ENCODE assay signal across 31 cellular contexts in the genomic region with DNA sequence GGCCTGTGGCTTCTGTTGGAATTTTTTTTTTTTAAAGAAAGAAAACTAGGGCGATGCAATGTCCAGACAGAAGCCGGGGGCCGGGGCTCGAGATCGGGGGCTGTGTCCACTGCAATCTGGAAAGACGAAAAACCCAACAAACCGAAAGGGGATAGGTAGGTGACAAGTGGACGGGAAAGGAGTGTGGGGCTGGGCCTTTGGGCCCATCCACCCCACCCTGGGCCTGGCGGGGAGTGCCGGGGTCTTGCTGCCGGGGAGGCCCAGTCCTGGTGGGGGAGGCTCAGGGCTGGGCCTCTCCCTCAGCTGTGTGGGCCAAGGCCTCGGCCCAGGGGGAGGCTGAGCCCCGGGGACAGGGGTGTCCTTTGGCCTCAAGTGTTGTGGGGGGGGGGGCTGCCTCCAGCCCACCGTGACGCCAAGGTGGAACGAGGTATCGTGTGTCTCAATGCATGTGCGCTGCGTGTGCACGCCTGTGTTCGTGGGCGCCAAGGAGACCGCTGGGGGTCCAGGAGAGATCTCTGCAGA. TPM values are rescaled to one million over a fixed set of nuclear protein-coding genes. Genes with fewer than 3 reads are reported as not detected.
DNase-seq lines count a peak whose midpoint lies in the region; ATAC-seq and TF ChIP-seq lines count a peak whose summit lies in the region.
"Had no signal": no experiment of that assay in that cellular context is flagged by ENCODE, and none has a peak within 500 bp of the region (broad histone marks: within the 10 kb centered on the region; RNA-seq: fewer than 3 reads in every experiment).

No MANE protein-coding gene starts in this region.

- H3K27ac ChIP-seq in right atrium auricular region: no peak overlapping the region
- H3K27ac ChIP-seq: BLaER1 treated with 17β-estradiol and CSF1 and Interleukin-3, amounts not matched to agents 10 nM and 100 nM; GM23248; spleen; thoracic aorta; vagina had no signal

- H3K4me1 Mint-ChIP-seq in IgD-negative memory B cell: peaks cover 5 to 8% (median 5%) of the 10 kb centered on the region in 3 donors
- H3K4me1 Mint-ChIP-seq in chondrocyte (ENCODE audit: low read depth): peaks cover 5% of the 10 kb centered on the region
- peaks cover 13% of the 10 kb centered on the region for H3K4me1 Mint-ChIP-seq in neural crest cell
- no peaks in the 10 kb centered on the region for H3K4me1 Mint-ChIP-seq in T-helper 2 cell treated with Interferon-gamma antibody and Interleukin-4, amounts not matched to agents 5 μg/mL and 100 μg/mL, for 36 hours (ENCODE audit: low read depth)
- H3K4me1 Mint-ChIP-seq: activated naive CD8-positive, alpha-beta T cell treated with anti-CD3 and anti-CD28 coated beads for 36 hours; central memory CD8-positive, alpha-beta T cell; stimulated activated effector memory CD8-positive, alpha-beta T cell treated with anti-CD3 and anti-CD28 coated beads, Interleukin-12 subunit alpha, Interleukin-12 subunit beta, amount 100 ng/mL, for 72 hours had no signal

- no peaks in the 10 kb centered on the region for H3K9me3 ChIP-seq in ES-I3 (ENCODE audit: control insufficient read depth, insufficient read depth, low read length)
- no peaks in the 10 kb centered on the region for H3K9me3 ChIP-seq in right atrium auricular region
- H3K9me3 ChIP-seq: BLaER1 treated with 17β-estradiol and CSF1 and Interleukin-3, amounts not matched to agents 10 nM and 100 nM; Caco-2; heart left ventricle; spleen; thoracic aorta; vagina had no signal

- H3K27me3 Mint-ChIP-seq in IgD-negative memory B cell (peaks cover 2% of the 10 kb centered on the region), chondrocyte (ENCODE audit: low read depth) (no peaks in the 10 kb centered on the region), neural crest cell (ENCODE audit: low read depth) (no peaks in the 10 kb centered on the region)
- no peaks in the 10 kb centered on the region for H3K27me3 Mint-ChIP-seq in T-helper 2 cell treated with Interferon-gamma antibody and Interleukin-4, amounts not matched to agents 5 μg/mL and 100 μg/mL, for 36 hours (ENCODE audit: low read depth)

- no peak for ATAC-seq in HG03378 (IDR thresholded peaks at IDR 0.05; ENCODE audit: unreplicated experiment)
- ATAC-seq: left cardiac atrium; stimulated activated effector memory CD8-positive, alpha-beta T cell treated with anti-CD3 and anti-CD28 coated beads, Interleukin-12 subunit alpha, Interleukin-12 subunit beta, amount 100 ng/mL, for 72 hours had no signal

- peak overlapping the region in 2 of 4 donors; percentile 69 to 72 for H3K4me3 Mint-ChIP-seq in IgD-negative memory B cell
- no peak overlapping the region for H3K4me3 Mint-ChIP-seq in chondrocyte (ENCODE audit: unreplicated experiment)
- H3K4me3 Mint-ChIP-seq in neural crest cell: peak overlapping the region; percentile 44
- no peak overlapping the region for H3K4me3 Mint-ChIP-seq in T-helper 2 cell treated with Interferon-gamma antibody and Interleukin-4, amounts not matched to agents 5 μg/mL and 100 μg/mL, for 36 hours
- H3K4me3 Mint-ChIP-seq: activated naive CD8-positive, alpha-beta T cell treated with anti-CD3 and anti-CD28 coated beads for 36 hours; central memory CD8-positive, alpha-beta T cell; stimulated activated effector memory CD8-positive, alpha-beta T cell treated with anti-CD3 and anti-CD28 coated beads, Interleukin-12 subunit alpha, Interleukin-12 subunit beta, amount 100 ng/mL, for 72 hours had no signal

- H3K27me3 ChIP-seq in right atrium auricular region: no peaks in the 10 kb centered on the region
- H3K27me3 ChIP-seq: BLaER1 treated with 17β-estradiol and CSF1 and Interleukin-3, amounts not matched to agents 10 nM and 100 nM; vagina had no signal

- no peaks in the 10 kb centered on the region for H3K36me3 Mint-ChIP-seq in IgD-negative memory B cell
- H3K36me3 Mint-ChIP-seq in chondrocyte (ENCODE audit: low read depth): peaks cover 6% of the 10 kb centered on the region
- H3K36me3 Mint-ChIP-seq in neural crest cell (ENCODE audit: low read depth): no peaks in the 10 kb centered on the region
- peaks cover 5% of the 10 kb centered on the region for H3K36me3 Mint-ChIP-seq in T-helper 2 cell treated with Interferon-gamma antibody and Interleukin-4, amounts not matched to agents 5 μg/mL and 100 μg/mL, for 36 hours (ENCODE audit: low read depth)

- TF ChIP-seq CTCF in chondrocyte (IDR thresholded peaks at IDR 0.05) (peak; percentile 26), neural crest cell (conservative IDR thresholded peaks at IDR 0.05) (no peak), right atrium auricular region (IDR thresholded peaks at IDR 0.05) (no peak)

- DNase-seq in chondrocyte (ENCODE audit: low spot score) (no peak), neural crest cell (ENCODE audit: low read depth, low spot score) (no peak), NCI-H1436 (lab: John Stamatoyannopoulos, UW) (no peak), right atrium auricular region (ENCODE audit: low spot score) (no peak)
- DNase-seq in T-helper 2 cell treated with Interferon-gamma antibody and Interleukin-4, amounts not matched to agents 5 μg/mL and 100 μg/mL, for 36 hours (ENCODE audit: low spot score): no peak
- DNase-seq: activated CD4-positive, alpha-beta T cell treated with anti-CD3 and anti-CD28 coated beads, Interleukin-2, amount 50 U/mL, for 48 hours; activated CD4-positive, CD25-positive, alpha-beta regulatory T cell; activated CD8-positive, alpha-beta memory T cell treated with anti-CD3 and anti-CD28 coated beads, Interleukin-2, amount 50 U/mL, for 48 hours; activated naive CD8-positive, alpha-beta T cell treated with anti-CD3 and anti-CD28 coated beads for 36 hours; Caco-2; GM23248; heart left ventricle; left cardiac atrium; mesendoderm; NCI-H1048; NCI-H187; spleen; stimulated activated CD4-positive, alpha-beta T cell treated with anti-CD3 and anti-CD28 coated beads, Interleukin-2, amount 100 ng/mL, for 48 hours; T1000 had no signal

- peak overlapping the region; percentile 36 for H3K9ac ChIP-seq in ES-I3 (ENCODE audit: low read depth, low read length)
- H3K9ac ChIP-seq: BLaER1 treated with 17β-estradiol and CSF1 and Interleukin-3, amounts not matched to agents 10 nM and 100 nM; GM23248 had no signal

- H3K36me3 ChIP-seq in ES-I3 (ENCODE audit: insufficient read depth, low read length) (no peaks in the 10 kb centered on the region), right atrium auricular region (peaks cover 14% of the 10 kb centered on the region)

- no peak overlapping the region for H3K4me3 ChIP-seq in right atrium auricular region
- H3K4me3 ChIP-seq: BLaER1 treated with 17β-estradiol and CSF1 and Interleukin-3, amounts not matched to agents 10 nM and 100 nM; GM23248; spleen; thoracic aorta; vagina had no signal

- peaks cover 12% of the 10 kb centered on the region; the same call in 1 of the 2 replicates for H3K4me1 ChIP-seq in ES-I3 (ENCODE audit: insufficient read depth, low read length)
- peaks cover 0 to 8% of the 10 kb centered on the region in 2 donors for H3K4me1 ChIP-seq in right atrium auricular region
- H3K4me1 ChIP-seq: Caco-2, vagina had no signal

- peak overlapping the region; percentile 45 to 53 (median 50) for H3K27ac Mint-ChIP-seq in IgD-negative memory B cell
- H3K27ac Mint-ChIP-seq in chondrocyte (ENCODE audit: unreplicated experiment): no peak overlapping the region
- H3K27ac Mint-ChIP-seq in neural crest cell (ENCODE audit: unreplicated experiment): no peak overlapping the region
- H3K27ac Mint-ChIP-seq in T-helper 2 cell treated with Interferon-gamma antibody and Interleukin-4, amounts not matched to agents 5 μg/mL and 100 μg/mL, for 36 hours: no peak overlapping the region
- H3K27ac Mint-ChIP-seq: activated naive CD8-positive, alpha-beta T cell treated with anti-CD3 and anti-CD28 coated beads for 36 hours; stimulated activated effector memory CD8-positive, alpha-beta T cell treated with anti-CD3 and anti-CD28 coated beads, Interleukin-12 subunit alpha, Interleukin-12 subunit beta, amount 100 ng/mL, for 72 hours had no signal

- H3K9me3 Mint-ChIP-seq in IgD-negative memory B cell: no peaks in the 10 kb centered on the region
- no peaks in the 10 kb centered on the region for H3K9me3 Mint-ChIP-seq in chondrocyte (ENCODE audit: low read depth)
- H3K9me3 Mint-ChIP-seq in neural crest cell: no peaks in the 10 kb centered on the region
- no peaks in the 10 kb centered on the region for H3K9me3 Mint-ChIP-seq in T-helper 2 cell treated with Interferon-gamma antibody and Interleukin-4, amounts not matched to agents 5 μg/mL and 100 μg/mL, for 36 hours
- H3K9me3 Mint-ChIP-seq: activated naive CD8-positive, alpha-beta T cell treated with anti-CD3 and anti-CD28 coated beads for 36 hours; central memory CD8-positive, alpha-beta T cell; stimulated activated effector memory CD8-positive, alpha-beta T cell treated with anti-CD3 and anti-CD28 coated beads, Interleukin-12 subunit alpha, Interleukin-12 subunit beta, amount 100 ng/mL, for 72 hours had no signal

RNA-seq across cellular contexts. Expression of a gene that starts 17.4 kb away (rescaled TPM):
- polyA plus RNA-seq in IgD-negative memory B cell: 77.5 TPM
- total RNA-seq in chondrocyte (309 to 330 TPM (median 318 TPM) in 3 replicates), neural crest cell (388 and 391 TPM in 2 replicates), right atrium auricular region (10 to 100 TPM; 78.0 to 82.8 TPM)

RNA-seq across cellular contexts. Expression of a gene that starts 18.0 kb away (rescaled TPM):
- polyA plus RNA-seq in IgD-negative memory B cell: 0.89 TPM
- 0.15 to 0.68 TPM (median 0.31 TPM) in 3 replicates for total RNA-seq in chondrocyte
- total RNA-seq in neural crest cell: 2.2 and 3.1 TPM in 2 replicates
- under 1 TPM; 0.22 to 0.59 TPM for total RNA-seq in right atrium auricular region
- total RNA-seq: Caco-2, osteocyte, vagina had no signal

RNA-seq across cellular contexts. Expression of a gene that starts 28.0 kb away (rescaled TPM):
- not detected for polyA plus RNA-seq in IgD-negative memory B cell
- total RNA-seq in chondrocyte (0.07 TPM in 1 of 3 replicates, not detected in the others), neural crest cell (39.7 and 42.8 TPM in 2 replicates), right atrium auricular region (not detected)
- total RNA-seq: activated naive CD8-positive, alpha-beta T cell treated with anti-CD3 and anti-CD28 coated beads for 36 hours; Caco-2; epithelial cell of proximal tubule; fibroblast of villous mesenchyme; GM23248; LHCN-M2; osteocyte; spleen; thoracic aorta had no signal
- polyA plus RNA-seq: GM23248 had no signal

RNA-seq across cellular contexts. Expression of a gene that starts 33.8 kb away (rescaled TPM):
- polyA plus RNA-seq in IgD-negative memory B cell: 2.4 TPM
- total RNA-seq in chondrocyte (0.70 to 0.97 TPM in 2 of 3 replicates, not detected in the other), neural crest cell (0.30 and 0.55 TPM in 2 replicates), right atrium auricular region (1 to 10 TPM; 7.4 to 8.4 TPM)
- total RNA-seq: activated naive CD8-positive, alpha-beta T cell treated with anti-CD3 and anti-CD28 coated beads for 36 hours had no signal

RNA-seq across cellular contexts. Expression of a gene that starts 52.8 kb away (rescaled TPM):
- polyA plus RNA-seq in IgD-negative memory B cell: 4.3 TPM
- total RNA-seq in chondrocyte (6.8 to 8.6 TPM (median 8.2 TPM) in 3 replicates), neural crest cell (17.9 and 19.0 TPM in 2 replicates), right atrium auricular region (1 to 10 TPM; 4.6 to 9.9 TPM)

Comparison
In these comparisons a context has a peak if more than half of its experiments do, and no peak if none do; other contexts are left out.
1. H3K27ac Mint-ChIP-seq: peak in IgD-negative memory B cell (3 of 3); none in chondrocyte (single experiment), neural crest cell (single experiment) and T-helper 2 cell treated with Interferon-gamma antibody and Interleukin-4, amounts not matched to agents 5 μg/mL and 100 μg/mL, for 36 hours (single experiment).
2. RNA of a gene that starts 28.0 kb away (total RNA-seq): 39.7 to 42.8 TPM in neural crest cell; 0.07 TPM in chondrocyte and not detected in right atrium auricular region; every median in the first group is over 10 times any median in the second.